Comparison of ENCODE assay signal across 7 cellular contexts in the genomic region with DNA sequence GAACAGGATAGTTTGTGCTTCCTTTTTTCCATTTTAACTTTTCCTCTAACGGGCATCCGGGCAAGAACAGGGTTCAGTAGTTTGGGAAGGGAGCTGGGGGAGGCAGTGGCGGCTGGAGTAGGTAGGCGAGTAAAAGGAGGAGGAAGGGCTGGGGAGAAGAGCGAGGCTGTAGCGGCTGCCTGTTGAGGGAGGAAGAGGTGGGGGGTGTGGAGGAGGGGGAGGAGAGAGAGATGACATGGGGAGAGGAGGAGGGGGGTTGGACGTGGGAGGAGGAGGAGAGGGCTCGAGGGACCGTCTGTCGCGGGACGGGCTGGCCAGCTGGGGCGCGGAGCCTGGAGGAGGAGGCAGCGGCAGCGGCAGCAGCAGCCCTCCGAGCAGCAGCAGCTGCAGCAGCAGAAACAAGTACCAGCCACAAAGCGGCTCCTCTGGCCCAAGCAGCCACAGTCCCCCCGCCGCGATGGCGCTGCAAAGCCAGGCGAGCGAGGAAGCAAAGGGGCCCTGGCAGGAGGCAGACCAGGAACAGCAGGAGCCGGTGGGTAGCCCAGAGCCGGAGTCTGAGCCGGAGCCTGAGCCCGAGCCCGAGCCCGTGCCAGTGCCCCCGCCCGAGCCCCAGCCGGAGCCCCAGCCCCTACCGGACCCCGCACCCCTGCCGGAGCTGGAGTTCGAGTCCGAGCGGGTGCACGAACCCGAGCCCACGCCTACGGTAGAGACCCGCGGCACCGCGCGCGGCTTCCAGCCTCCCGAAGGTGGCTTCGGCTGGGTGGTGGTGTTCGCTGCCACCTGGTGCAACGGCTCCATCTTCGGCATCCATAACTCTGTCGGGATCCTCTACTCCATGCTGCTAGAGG. TPM values are rescaled to one million over a fixed set of nuclear protein-coding genes. Genes with fewer than 3 reads are reported as not detected.
DNase-seq lines count a peak whose midpoint lies in the region; ATAC-seq and TF ChIP-seq lines count a peak whose summit lies in the region.

Gene SLC16A2, plus strand, starts transcription at position 313 of the 848 bp plus-strand sequence. Its CDS starts 145 bp downstream, at position 458.

- peak within 1 kb of the TSS; percentile 69 for H3K4me3 Mint-ChIP-seq in activated CD4-positive, alpha-beta memory T cell treated with anti-CD3 and anti-CD28 coated beads for 36 hours
- peak within 1 kb of the TSS; percentile 81 to 86 for H3K4me3 Mint-ChIP-seq in effector memory CD8-positive, alpha-beta T cell

- CTCF ChIA-PET in activated CD4-positive, alpha-beta memory T cell treated with anti-CD3 and anti-CD28 coated beads for 36 hours (lab: Charles Lee), result interaction anchor here (1.0 kb wide), 1 partner anchor 24 kb away, joined by 4 read pairs; no protein-coding TSS in a partner anchor

- H3K4me1 Mint-ChIP-seq in activated CD4-positive, alpha-beta memory T cell treated with anti-CD3 and anti-CD28 coated beads for 36 hours (ENCODE audit: low read depth), result peaks cover 9% of the 10 kb centered on the region
- H3K4me1 Mint-ChIP-seq in effector memory CD8-positive, alpha-beta T cell (ENCODE audit: low read depth in 2 of 2), result peaks cover 10 to 11% of the 10 kb centered on the region in 2 donors

- TF ChIP-seq CTCF in GM13976 (IDR thresholded peaks at IDR 0.05; ENCODE audit: borderline replicate concordance, control extremely low read depth, extremely low read depth, insufficient read depth, missing control alignments) (no peak), lower lobe of right lung (IDR thresholded peaks at IDR 0.05) (no peak)

- no peaks in the 10 kb centered on the region for H3K36me3 ChIP-seq in lower lobe of right lung

- POLR2A ChIA-PET in activated CD4-positive, alpha-beta memory T cell treated with anti-CD3 and anti-CD28 coated beads for 36 hours (lab: Charles Lee), result no interaction called here

- H3K9me3 Mint-ChIP-seq in activated CD4-positive, alpha-beta memory T cell treated with anti-CD3 and anti-CD28 coated beads for 36 hours, result no peaks in the 10 kb centered on the region
- no peaks in the 10 kb centered on the region for H3K9me3 Mint-ChIP-seq in effector memory CD8-positive, alpha-beta T cell

- H3K9me3 ChIP-seq in lower lobe of right lung, result no peaks in the 10 kb centered on the region

- H3K27ac Mint-ChIP-seq in activated CD4-positive, alpha-beta memory T cell treated with anti-CD3 and anti-CD28 coated beads for 36 hours, result no peak within 1 kb of the TSS
- H3K27ac Mint-ChIP-seq in effector memory CD8-positive, alpha-beta T cell, result peak within 1 kb of the TSS in 1 of 2 donors; percentile 82

- H3K27ac ChIP-seq in lower lobe of right lung, result peak within 1 kb of the TSS; percentile 81

- H3K4me3 ChIP-seq in lower lobe of right lung, result peak within 1 kb of the TSS; percentile 57

- ATAC-seq in effector memory CD8-positive, alpha-beta T cell (replicated peaks), result peak; percentile 58
- peak; percentile 74 to 80 for ATAC-seq in lower lobe of right lung

- H3K27me3 ChIP-seq in lower lobe of right lung (ENCODE audit: low read depth), result no peaks in the 10 kb centered on the region

- intact Hi-C loops in activated CD4-positive, alpha-beta memory T cell treated with anti-CD3 and anti-CD28 coated beads for 36 hours (cut with micrococcal nuclease), result loop anchor here (2.0 kb wide), 1 partner anchor 29 kb away; no protein-coding TSS in a partner anchor
- intact Hi-C loops in lower lobe of right lung (cut with DNase I), result no loop called here

- peak; percentile 58 for DNase-seq in GM13976 (ENCODE audit: low spot score)
- peak; percentile 81 for DNase-seq in NCI-H1694 (lab: John Stamatoyannopoulos, UW)
- peak; percentile 47 for DNase-seq in activated CD4-positive, alpha-beta memory T cell treated with anti-CD3 and anti-CD28 coated beads for 36 hours
- DNase-seq in effector memory CD8-positive, alpha-beta T cell, result peak; percentile 2 to 8 (median 8)
- peak; percentile 61 for DNase-seq in lower lobe of right lung
- DNase-seq in stimulated activated CD4-positive, alpha-beta T cell treated with anti-CD3 and anti-CD28 coated beads, TNF-alpha, amount 100 ng/mL, for 4 hours (ENCODE audit: low read depth in 3 of 3), result peak; percentile 3 to 21 (median 6)
- DNase-seq in NCI-H2029 (lab: John Stamatoyannopoulos, UW), result no peak

- no peaks in the 10 kb centered on the region for H3K4me1 ChIP-seq in lower lobe of right lung

- H3K36me3 Mint-ChIP-seq in activated CD4-positive, alpha-beta memory T cell treated with anti-CD3 and anti-CD28 coated beads for 36 hours, result no peaks in the 10 kb centered on the region
- peaks cover 5% of the 10 kb centered on the region for H3K36me3 Mint-ChIP-seq in effector memory CD8-positive, alpha-beta T cell (ENCODE audit: insufficient read depth)

- in situ Hi-C loops in GM13976 (cut with MboI; ENCODE audit: low sequenced_read_pairs, unreplicated experiment), result no loop called here

- H3K27me3 Mint-ChIP-seq in activated CD4-positive, alpha-beta memory T cell treated with anti-CD3 and anti-CD28 coated beads for 36 hours, result peaks cover 20% of the 10 kb centered on the region
- H3K27me3 Mint-ChIP-seq in effector memory CD8-positive, alpha-beta T cell, result peaks cover 24 to 46% of the 10 kb centered on the region in 2 donors

RNA-seq across cellular contexts. Expression of gene SLC16A2, which starts in this region (rescaled TPM):
- total RNA-seq in activated CD4-positive, alpha-beta memory T cell treated with anti-CD3 and anti-CD28 coated beads for 36 hours, result 1 to 10 TPM; 1.2 TPM
- 7.2 TPM for total RNA-seq in lower lobe of right lung
